ENCODE assay signal across 23 cellular contexts in the genomic region with DNA sequence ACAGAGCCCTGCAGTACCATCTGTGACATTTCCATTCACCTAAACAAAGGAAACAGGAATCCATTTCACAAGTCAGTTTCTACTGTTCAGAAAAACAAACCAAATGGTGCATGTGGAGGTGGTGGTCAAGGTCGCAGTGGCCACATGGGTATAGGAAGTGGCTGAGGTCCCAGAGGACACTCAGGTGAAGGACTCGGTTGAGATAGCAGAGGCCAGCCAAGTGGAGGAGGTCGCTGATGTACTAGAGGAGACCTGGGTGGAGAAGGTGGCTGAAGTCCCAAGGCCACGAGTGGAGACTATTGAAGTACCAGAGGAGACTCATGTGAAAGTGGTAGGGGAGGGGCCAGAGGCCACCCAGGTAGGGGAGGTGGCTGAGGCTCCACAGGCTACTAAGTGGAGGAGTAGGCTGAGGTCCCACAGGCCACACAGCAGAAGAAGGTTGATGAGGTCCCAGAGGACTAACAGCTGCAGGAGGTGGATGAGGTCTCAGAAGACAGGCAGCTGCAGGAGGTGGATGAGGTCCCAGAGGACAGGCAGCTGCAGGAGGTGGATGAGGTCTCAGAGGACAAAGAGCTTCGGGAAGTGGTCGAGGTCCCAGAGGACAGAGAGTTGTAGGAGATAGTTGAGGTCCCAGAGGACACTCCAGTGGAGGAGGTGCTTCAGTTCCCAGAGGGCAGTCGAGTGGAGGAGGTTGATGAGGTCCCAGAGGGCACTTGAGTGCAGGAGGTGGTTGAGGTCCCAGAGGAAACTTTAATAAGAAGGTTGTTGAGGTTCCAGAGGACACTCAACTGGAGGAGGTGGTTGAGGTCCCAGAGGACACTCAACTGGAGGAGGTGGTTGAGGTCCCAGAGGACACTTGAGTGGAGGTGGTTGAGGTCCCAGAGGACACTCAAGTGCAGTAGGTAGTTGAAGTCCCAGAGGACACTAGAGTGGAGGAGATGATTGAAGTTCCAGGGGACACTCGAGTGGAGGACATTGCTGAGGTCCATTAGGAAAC. TPM values are rescaled to one million over a fixed set of nuclear protein-coding genes. Genes with fewer than 3 reads are reported as not detected.
A peak's percentile ranks its signal among the peaks of the same experiment; 100 is the strongest.
DNase-seq lines count a peak whose midpoint lies in the region; ATAC-seq, FAIRE-seq and TF ChIP-seq lines count a peak whose summit lies in the region.
"Had no signal": no experiment of that assay in that cellular context is flagged by ENCODE, and none has a peak within 500 bp of the region (broad histone marks: within the 10 kb centered on the region; RNA-seq: fewer than 3 reads in every experiment).

No MANE protein-coding gene starts in this region.

- no peak for FAIRE-seq in K562 (lab: Jason Lieb, UNC)
- FAIRE-seq: GM18507, H1, RCC 7860 had no signal

- intact Hi-C loops in K562 (cut with micrococcal nuclease): no loop called here

- H3K4me1 ChIP-seq in DND-41 (ENCODE audit: insufficient read depth, low read length) (no peaks in the 10 kb centered on the region), K562 (replicated peaks in 1 of 2; ENCODE audit: control insufficient read depth in 2 of 2, insufficient read depth in 2 of 2, low read length in 2 of 2) (peaks cover 2 to 28% of the 10 kb centered on the region in 2 experiments; a peak in 4 of 5 replicates)

- H3K27ac ChIP-seq in DND-41 (ENCODE audit: low read length) (no peak overlapping the region), K562 (ENCODE audit: extremely low read depth, low read depth, low read length) (peak overlapping the region; percentile 20; the same call in 1 of the 3 replicates), caudate nucleus (ENCODE audit: low read depth, low read length) (no peak overlapping the region)
- H3K27ac ChIP-seq: C4-2B, SJSA1 had no signal

- ATAC-seq in activated naive CD8-positive, alpha-beta T cell treated with anti-CD3 and anti-CD28 coated beads, Interleukin-2, amount 50 U/mL, for 24 hours: no peak
- ATAC-seq in DND-41 (ENCODE audit: insufficient read depth, low read depth) (peak; percentile 33; the same call in 1 of the 3 replicates), K562 (peak; percentile 16; the same call in 2 of the 3 replicates)

- no peak for TF ChIP-seq RAD21 in K562 (CRISPR knock-in tag; conservative IDR thresholded peaks at IDR 0.05 in 1 of 2, IDR thresholded peaks at IDR 0.05 in 1 of 2)

- H3K79me2 ChIP-seq in DND-41 (ENCODE audit: insufficient read depth, low read length) (no peaks in the 10 kb centered on the region), K562 (ENCODE audit: control insufficient read depth, insufficient read depth, low read length) (no peaks in the 10 kb centered on the region)

- no peak for TF ChIP-seq CTCF in DND-41 (IDR thresholded peaks at IDR 0.05; ENCODE audit: borderline replicate concordance, extremely low read depth, low read length, poor library complexity, severe bottlenecking)
- no peak for TF ChIP-seq CTCF in K562 (IDR thresholded peaks at IDR 0.05 in 2 of 3, conservative IDR thresholded peaks at IDR 0.05 in 1 of 3; ENCODE audit: insufficient read depth in 2 of 3, low read depth in 1 of 3, low read length in 3 of 3)
- no peak for TF ChIP-seq CTCF in osteocyte (IDR thresholded peaks at IDR 0.05)
- TF ChIP-seq CTCF in glutamatergic neuron (IDR thresholded peaks at IDR 0.05; ENCODE audit: partially characterized antibody, unreplicated experiment): no peak

- CTCF ChIA-PET in K562 (lab: Yijun Ruan, JAX; ENCODE audit: low intra/inter-chr PET ratio): no interaction called here

- WGBS in K562 (ENCODE audit: insufficient coverage, low coverage, missing lambda C conversion rate): 50% methylated on average over 8 of the region's 8 CpGs

- no peak for TF ChIP-seq EP300 in K562 (IDR thresholded peaks at IDR 0.05; ENCODE audit: low read length)

- H3K27me3 ChIP-seq in DND-41 (ENCODE audit: insufficient read depth, low read length, poor library complexity) (no peaks in the 10 kb centered on the region), K562 (ENCODE audit: control insufficient read depth in 2 of 2, insufficient read depth in 2 of 2, low read length in 2 of 2) (no peaks in the 10 kb centered on the region)
- H3K27me3 ChIP-seq: SJSA1 had no signal

- no peaks in the 10 kb centered on the region for H3K9me3 Mint-ChIP-seq in activated naive CD8-positive, alpha-beta T cell treated with anti-CD3 and anti-CD28 coated beads, Interleukin-2, amount 50 U/mL, for 24 hours
- H3K9me3 Mint-ChIP-seq in activated naive CD8-positive, alpha-beta T cell treated with anti-CD3 and anti-CD28 coated beads for 36 hours: no peaks in the 10 kb centered on the region
- peaks cover 22% of the 10 kb centered on the region for H3K9me3 Mint-ChIP-seq in osteocyte (ENCODE audit: unreplicated experiment)
- peaks cover 4% of the 10 kb centered on the region for H3K9me3 Mint-ChIP-seq in glutamatergic neuron (ENCODE audit: unreplicated experiment)
- H3K9me3 Mint-ChIP-seq: CD8-positive, alpha-beta memory T cell had no signal

- H2AFZ ChIP-seq in DND-41 (ENCODE audit: low read depth, low read length) (no peak overlapping the region), K562 (ENCODE audit: low read depth, low read length) (peak overlapping the region; percentile 34)

- H3K9me3 ChIP-seq in DND-41 (ENCODE audit: insufficient read depth, low read length, severe bottlenecking) (no peaks in the 10 kb centered on the region), K562 (replicated peaks; ENCODE audit: control insufficient read depth, insufficient read depth, low read depth, low read length) (no peaks in the 10 kb centered on the region)

- H3K27ac Mint-ChIP-seq in activated naive CD8-positive, alpha-beta T cell treated with anti-CD3 and anti-CD28 coated beads, Interleukin-2, amount 50 U/mL, for 24 hours: peak overlapping the region; percentile 29
- H3K27ac Mint-ChIP-seq in activated naive CD8-positive, alpha-beta T cell treated with anti-CD3 and anti-CD28 coated beads for 36 hours: no peak overlapping the region
- no peak overlapping the region for H3K27ac Mint-ChIP-seq in osteocyte (ENCODE audit: unreplicated experiment)
- H3K27ac Mint-ChIP-seq in glutamatergic neuron (ENCODE audit: unreplicated experiment): no peak overlapping the region

- H3K9me1 ChIP-seq in K562 (ENCODE audit: control insufficient read depth, insufficient read depth, low read length): no peaks in the 10 kb centered on the region

- no peak for TF ChIP-seq POLR2A in K562 (conservative IDR thresholded peaks at IDR 0.05)

- peaks cover 33% of the 10 kb centered on the region for H3K27me3 Mint-ChIP-seq in activated naive CD8-positive, alpha-beta T cell treated with anti-CD3 and anti-CD28 coated beads, Interleukin-2, amount 50 U/mL, for 24 hours
- peaks cover 46% of the 10 kb centered on the region for H3K27me3 Mint-ChIP-seq in activated naive CD8-positive, alpha-beta T cell treated with anti-CD3 and anti-CD28 coated beads for 36 hours
- H3K27me3 Mint-ChIP-seq in osteocyte (ENCODE audit: unreplicated experiment) (peaks cover 33% of the 10 kb centered on the region), glutamatergic neuron (ENCODE audit: unreplicated experiment) (peaks cover 1% of the 10 kb centered on the region)

- no peak overlapping the region for H3K4me3 ChIP-seq in DND-41 (ENCODE audit: low read depth in 1 of 2, low read length in 2 of 2)
- H3K4me3 ChIP-seq in K562: no peak overlapping the region
- H3K4me3 ChIP-seq: SJSA1 had no signal

- no peaks in the 10 kb centered on the region for H3K36me3 ChIP-seq in DND-41 (ENCODE audit: insufficient read depth, low read length)
- no peaks in the 10 kb centered on the region for H3K36me3 ChIP-seq in K562 (ENCODE audit: control insufficient read depth, insufficient read depth, low read length)
- H3K36me3 ChIP-seq: SJSA1 had no signal

- POLR2A ChIA-PET in K562 (lab: Yijun Ruan, JAX): no interaction called here

- BruUV-seq in K562 (replicated peaks; lab: Mats Ljungman, UMichigan): no TSS peak

- H3K4me2 ChIP-seq in DND-41 (ENCODE audit: insufficient read depth, low read length) (no peak overlapping the region), K562 (ENCODE audit: insufficient read depth, low read length) (no peak overlapping the region)

- H4K20me1 ChIP-seq in DND-41 (ENCODE audit: insufficient read depth, low read length) (no peaks in the 10 kb centered on the region), K562 (replicated peaks; ENCODE audit: control insufficient read depth, insufficient read depth, low read length) (no peaks in the 10 kb centered on the region)

- no peak for DNase-seq in activated naive CD8-positive, alpha-beta T cell treated with anti-CD3 and anti-CD28 coated beads, Interleukin-2, amount 50 U/mL, for 24 hours
- DNase-seq in activated naive CD8-positive, alpha-beta T cell treated with anti-CD3 and anti-CD28 coated beads for 36 hours: no peak
- no peak for DNase-seq in DND-41
- DNase-seq in K562 (ENCODE audit: extremely low read depth in 1 of 4, low spot score in 3 of 4): no peak
- peak; percentile 71 for DNase-seq in osteocyte (ENCODE audit: extremely low spot score, unreplicated experiment)
- no peak for DNase-seq in glutamatergic neuron
- DNase-seq in NCI-H2081 treated with DMSO at 0.1 percent for 48 hours (lab: John Stamatoyannopoulos, UW): no peak
- no peak for DNase-seq in caudate nucleus (lab: John Stamatoyannopoulos, UW)
- DNase-seq: 8988T; CD8-positive, alpha-beta memory T cell; GDM1; NCI-H1092 treated with DMSO at 0.1 percent for 48 hours; NCI-H146; NCI-H2029; NCI-H2171 treated with DMSO at 0.1 percent for 48 hours; NCI-H446; NCI-H526; OCI-M1 had no signal

- H3K36me3 Mint-ChIP-seq in activated naive CD8-positive, alpha-beta T cell treated with anti-CD3 and anti-CD28 coated beads, Interleukin-2, amount 50 U/mL, for 24 hours (ENCODE audit: low read depth): no peaks in the 10 kb centered on the region
- H3K36me3 Mint-ChIP-seq in activated naive CD8-positive, alpha-beta T cell treated with anti-CD3 and anti-CD28 coated beads for 36 hours: no peaks in the 10 kb centered on the region
- H3K36me3 Mint-ChIP-seq in osteocyte (ENCODE audit: unreplicated experiment) (no peaks in the 10 kb centered on the region), glutamatergic neuron (ENCODE audit: unreplicated experiment) (peaks cover 12% of the 10 kb centered on the region)
- H3K36me3 Mint-ChIP-seq: CD8-positive, alpha-beta memory T cell had no signal

- in situ Hi-C loops in K562 (cut with MboI): no loop called here

- H3K4me1 Mint-ChIP-seq in activated naive CD8-positive, alpha-beta T cell treated with anti-CD3 and anti-CD28 coated beads, Interleukin-2, amount 50 U/mL, for 24 hours: no peaks in the 10 kb centered on the region
- no peaks in the 10 kb centered on the region for H3K4me1 Mint-ChIP-seq in activated naive CD8-positive, alpha-beta T cell treated with anti-CD3 and anti-CD28 coated beads for 36 hours
- no peaks in the 10 kb centered on the region for H3K4me1 Mint-ChIP-seq in osteocyte (ENCODE audit: unreplicated experiment)
- H3K4me1 Mint-ChIP-seq in glutamatergic neuron (ENCODE audit: low read depth, unreplicated experiment): no peaks in the 10 kb centered on the region
- H3K4me1 Mint-ChIP-seq: CD8-positive, alpha-beta memory T cell had no signal

- H3K9ac ChIP-seq in DND-41 (ENCODE audit: low read depth, low read length) (no peak overlapping the region), K562 (ENCODE audit: insufficient read depth in 1 of 2, low read depth in 2 of 2, low read length in 2 of 2) (0 out of 4 replicates have a peak overlapping the region, but pooled peaks of 1 of the 2 experiments have one; percentile 12)

- no peak overlapping the region for H3K4me3 Mint-ChIP-seq in activated naive CD8-positive, alpha-beta T cell treated with anti-CD3 and anti-CD28 coated beads, Interleukin-2, amount 50 U/mL, for 24 hours
- no peak overlapping the region for H3K4me3 Mint-ChIP-seq in activated naive CD8-positive, alpha-beta T cell treated with anti-CD3 and anti-CD28 coated beads for 36 hours
- no peak overlapping the region for H3K4me3 Mint-ChIP-seq in osteocyte (ENCODE audit: unreplicated experiment)
- H3K4me3 Mint-ChIP-seq in glutamatergic neuron (ENCODE audit: unreplicated experiment): no peak overlapping the region
- H3K4me3 Mint-ChIP-seq: CD8-positive, alpha-beta memory T cell had no signal

RNA-seq across cellular contexts. Expression of a gene that starts 40.1 kb away (rescaled TPM):
- 10 to 100 TPM; 47.9 TPM for total RNA-seq in activated naive CD8-positive, alpha-beta T cell treated with anti-CD3 and anti-CD28 coated beads for 36 hours
- 126 and 189 TPM in 2 replicates for total RNA-seq in K562 (2011; cell fraction: chromatin; rRNA removed; ENCODE audit: low replicate concordance)
- total RNA-seq in K562 (2011; cell fraction: nucleolus; rRNA removed): 81.4 and 87.1 TPM in 2 replicates
- 129 and 187 TPM in 2 replicates for total RNA-seq in K562 (2011; cell fraction: nucleoplasm; rRNA removed)
- total RNA-seq in K562 (2014; rRNA removed) (48.9 and 53.8 TPM in 2 replicates), K562 (2014; rRNA removed; fragmentation: Illumina TruSeq; extraction: Trizol) (75.5 and 86.4 TPM in 2 replicates), K562 (2015; rRNA removed; fragmentation: Illumina TruSeq; extraction: Trizol) (54.2 and 61.5 TPM in 2 replicates), K562 (2021) (45.6 and 49.4 TPM in 2 replicates), osteocyte (15.8 and 18.5 TPM in 2 replicates), glutamatergic neuron (ENCODE audit: unreplicated experiment) (140 TPM)
- polyA plus RNA-seq in K562 (2011; rRNA removed) (59.7 and 62.3 TPM in 2 replicates), K562 (2014; fragmentation: Illumina TruSeq; extraction: Trizol) (50.6 and 60.4 TPM in 2 replicates), K562 (2014; fragmentation: Nextera tagmentation; extraction: Ambion mirVana) (10 to 100 TPM; 42.1 to 55.2 TPM), K562 (2014; rRNA removed) (59.0 and 67.4 TPM in 2 replicates)
- polyA plus RNA-seq in K562 (2011; cell fraction: cytosol; rRNA removed): 17.0 and 25.9 TPM in 2 replicates
- 89.7 and 133 TPM in 2 replicates for polyA plus RNA-seq in K562 (2011; cell fraction: nucleus; rRNA removed)
- polyA plus RNA-seq in K562 (2012): 29.4 and 42.9 TPM in 2 replicates
- polyA minus RNA-seq in K562 (2011; rRNA and poly(A)+ RNA removed): 57.6 and 62.2 TPM in 2 replicates
- polyA minus RNA-seq in K562 (2011; cell fraction: cytosol; rRNA and poly(A)+ RNA removed): 17.8 and 30.6 TPM in 2 replicates
- polyA minus RNA-seq in K562 (2011; cell fraction: nucleus; rRNA and poly(A)+ RNA removed): 86.4 and 92.7 TPM in 2 replicates
